In the genomic region with DNA sequence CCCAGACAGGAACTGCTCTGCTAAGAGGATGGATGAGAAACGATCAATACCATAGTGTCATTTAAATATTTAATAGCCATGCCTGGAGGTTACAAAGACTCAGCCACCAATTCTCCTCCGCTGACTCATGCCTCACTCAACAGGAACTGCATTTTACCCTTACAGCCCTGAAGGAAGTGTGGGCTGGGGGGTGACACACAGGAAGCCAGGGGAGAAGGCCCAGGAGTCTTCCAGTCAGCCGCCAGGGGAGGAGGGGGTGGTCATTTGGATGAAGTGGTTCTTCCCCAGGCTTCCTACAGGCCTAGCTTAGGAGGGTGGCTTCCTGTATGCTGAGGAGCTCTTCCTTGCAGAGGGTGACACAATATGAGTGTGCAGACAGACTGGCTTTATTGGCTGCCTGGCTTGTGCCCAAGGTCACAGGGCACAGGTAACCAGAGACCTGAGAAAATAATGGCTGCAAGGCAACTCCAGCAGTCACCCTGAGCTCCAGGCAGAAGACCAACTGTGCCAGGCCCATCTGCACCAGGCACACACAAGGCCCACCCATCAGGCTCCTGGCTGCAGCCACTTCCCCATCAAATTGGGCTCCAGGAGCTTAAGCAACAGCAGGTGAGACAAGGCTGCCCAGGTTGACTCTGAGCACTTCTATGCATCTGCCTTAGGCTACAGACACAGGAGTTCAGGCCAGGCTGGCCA, we compare ENCODE assay signal across 8 cellular contexts. TPM values are rescaled to one million over a fixed set of nuclear protein-coding genes. Genes with fewer than 3 reads are reported as not detected.
DNase-seq lines count a peak whose midpoint lies in the region; ATAC-seq and TF ChIP-seq lines count a peak whose summit lies in the region.

No MANE protein-coding gene starts in this region.

- in situ Hi-C loops in astrocyte of the cerebellum (cut with HindIII; ENCODE audit: low sequenced_read_pairs): no loop called here

- peaks cover 76% of the 10 kb centered on the region for H3K4me1 ChIP-seq in iPS-18a (ENCODE audit: control insufficient read depth, low read depth, low read length)

- H3K4me3 ChIP-seq in astrocyte of the cerebellum (ENCODE audit: low read depth, low read length) (no peak overlapping the region), iPS-18a (ENCODE audit: low read length) (peak overlapping the region; percentile 37)

- TF ChIP-seq CTCF in astrocyte of the cerebellum (IDR thresholded peaks at IDR 0.05; ENCODE audit: low read depth, low read length, missing control alignments): peak; percentile 24

- H3K27me3 ChIP-seq in iPS-18a (ENCODE audit: control insufficient read depth, insufficient read depth, low read length): no peaks in the 10 kb centered on the region

- peak overlapping the region; percentile 74 for H3K9ac ChIP-seq in iPS-18a (ENCODE audit: low read length)

- peak; percentile 100 for DNase-seq in A172 (ENCODE audit: low spot score)
- DNase-seq in HT-29 (ENCODE audit: low spot score): peak; percentile 90
- peak; percentile 80 for DNase-seq in T1000 (lab: John Stamatoyannopoulos, UW)
- DNase-seq in astrocyte of the cerebellum (ENCODE audit: low read depth): peak; percentile 73
- peak; percentile 62 to 69 for DNase-seq in stimulated activated CD4-positive, alpha-beta T cell treated with anti-CD3 and anti-CD28 coated beads, Interleukin-1b, Interleukin-23, amount 100 ng/mL, for 4 hours (ENCODE audit: low read depth in 2 of 2)
- DNase-seq in mesenteric fat pad (ENCODE audit: low spot score): no peak

- H3K27ac ChIP-seq in iPS-18a (ENCODE audit: low read length): peak overlapping the region; percentile 93

- no peaks in the 10 kb centered on the region for H3K36me3 ChIP-seq in iPS-18a (ENCODE audit: control insufficient read depth, low read depth, low read length)

- H3K9me3 ChIP-seq in iPS-18a (ENCODE audit: control insufficient read depth, low read depth, low read length): no peaks in the 10 kb centered on the region

- no peak for ATAC-seq in HG03354 (IDR thresholded peaks at IDR 0.05; ENCODE audit: poor library complexity, severe bottlenecking, unreplicated experiment)

RNA-seq across cellular contexts. Expression of a gene that starts 30.6 kb away (rescaled TPM):
- 2,135 and 2,569 TPM in 2 replicates for total RNA-seq in A172 (2014; rRNA removed; shearing (Covaris generic))
- total RNA-seq in HT-29 (2014; rRNA removed; shearing (Covaris generic)): 5,263 and 5,354 TPM in 2 replicates
- 1,415 TPM for total RNA-seq in mesenteric fat pad

RNA-seq across cellular contexts. Expression of a gene that starts 34.1 kb away (rescaled TPM):
- 136 and 156 TPM in 2 replicates for total RNA-seq in A172 (2014; rRNA removed; shearing (Covaris generic))
- total RNA-seq in HT-29 (2014; rRNA removed; shearing (Covaris generic)): 59.7 and 63.0 TPM in 2 replicates
- 123 TPM for total RNA-seq in mesenteric fat pad

RNA-seq across cellular contexts. Expression of a gene that starts 36.9 kb away (rescaled TPM):
- total RNA-seq in A172 (2014; rRNA removed; shearing (Covaris generic)): 41.5 and 43.4 TPM in 2 replicates
- 217 and 227 TPM in 2 replicates for total RNA-seq in HT-29 (2014; rRNA removed; shearing (Covaris generic))
- 97.0 TPM for total RNA-seq in mesenteric fat pad
